ENCODE assay signal across 27 cellular contexts in genomic region chr2:205937193-205937592, GRCh38.
"Had no signal": no experiment of that assay in that cellular context is flagged by ENCODE, and none has a peak within 500 bp of the region (broad histone marks: within the 10 kb centered on the region; RNA-seq: fewer than 3 reads in every experiment).

No MANE protein-coding gene starts in this region.

- H3K27ac ChIP-seq: colonic mucosa, epithelial cell of prostate, esophagus squamous epithelium, gastrocnemius medialis, heart right ventricle, left lung, lower lobe of right lung had no signal

- H3K27me3 ChIP-seq: colonic mucosa, esophagus squamous epithelium, gastrocnemius medialis, left lung had no signal

- H3K27ac Mint-ChIP-seq: dendritic cell treated with granulocyte-macrophage colony-stimulating factor and Interleukin-4, amounts not matched to agents 40 ng/mL and 50 ng/mL, for 4 days; effector memory CD8-positive, alpha-beta T cell; endodermal cell; mesothelial cell of epicardium had no signal

- H3K4me3 ChIP-seq: colonic mucosa, esophagus squamous epithelium, gastrocnemius medialis, heart right ventricle, left lung, lower lobe of right lung, mucosa of descending colon had no signal

- H3K9me3 Mint-ChIP-seq: dendritic cell treated with granulocyte-macrophage colony-stimulating factor and Interleukin-4, amounts not matched to agents 40 ng/mL and 50 ng/mL, for 4 days had no signal

- H3K4me3 Mint-ChIP-seq: dendritic cell treated with granulocyte-macrophage colony-stimulating factor and Interleukin-4, amounts not matched to agents 40 ng/mL and 50 ng/mL, for 4 days; effector memory CD8-positive, alpha-beta T cell; endodermal cell; mesothelial cell of epicardium had no signal

- DNase-seq: colonic mucosa; cortex of kidney; effector CD8-positive, alpha-beta T cell; effector memory CD8-positive, alpha-beta T cell; endodermal cell; erythroblast; esophagus squamous epithelium; foreskin fibroblast; foreskin melanocyte; gastrocnemius medialis; glutamatergic neuron; head of caudate nucleus; heart right ventricle; hippocampal formation; left cardiac atrium; left lung; left ventricle myocardium superior; lower lobe of right lung; mesenchymal stem cell; mucosa of descending colon had no signal

- FAIRE-seq: endometrium, islet of Langerhans, keratinocyte had no signal

- ATAC-seq: effector memory CD8-positive, alpha-beta T cell; esophagus mucosa; gastrocnemius medialis; heart right ventricle; left cardiac atrium; left lung; left ventricle myocardium superior; lower lobe of right lung; mucosa of descending colon had no signal

- H3K9me3 ChIP-seq: colonic mucosa, esophagus squamous epithelium, gastrocnemius medialis, heart right ventricle, left lung, lower lobe of right lung, mucosa of descending colon had no signal

- H3K4me1 ChIP-seq: colonic mucosa, esophagus squamous epithelium, gastrocnemius medialis, heart right ventricle, left lung, lower lobe of right lung had no signal

- H3K36me3 ChIP-seq: colonic mucosa, esophagus squamous epithelium, gastrocnemius medialis, heart right ventricle, left lung, lower lobe of right lung had no signal
